12 cellular contexts compared by ENCODE assay signal in the genomic region with DNA sequence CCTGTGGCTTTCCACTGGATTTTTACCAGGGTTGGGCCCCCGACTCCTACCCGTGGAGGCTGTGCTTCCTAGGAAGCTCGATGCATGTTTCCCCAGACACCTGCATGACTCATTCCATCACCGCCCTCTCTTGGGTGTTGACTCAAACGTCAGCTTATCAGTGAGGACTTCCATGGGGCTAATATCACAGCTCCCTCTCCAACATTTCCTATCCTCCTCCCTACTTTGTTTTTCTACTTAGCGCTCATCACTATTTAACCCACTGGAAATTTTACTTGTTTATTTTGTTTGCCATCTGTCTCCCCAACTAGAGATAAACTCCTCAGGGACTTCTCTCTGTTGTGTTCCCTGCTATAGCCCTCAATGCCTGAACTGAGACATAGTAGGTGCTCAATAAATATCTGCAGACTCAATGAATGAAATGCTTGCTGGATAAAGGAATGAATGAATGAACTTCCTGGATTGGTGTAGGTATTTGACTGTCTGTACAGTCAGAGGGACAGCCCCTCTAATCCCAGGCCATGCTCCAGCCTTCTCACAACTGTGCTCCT. TPM values are rescaled to one million over a fixed set of nuclear protein-coding genes. Genes with fewer than 3 reads are reported as not detected.
DNase-seq lines count a peak whose midpoint lies in the region; ATAC-seq, FAIRE-seq and TF ChIP-seq lines count a peak whose summit lies in the region.
"Had no signal": no experiment of that assay in that cellular context is flagged by ENCODE, and none has a peak within 500 bp of the region (broad histone marks: within the 10 kb centered on the region; RNA-seq: fewer than 3 reads in every experiment).

No MANE protein-coding gene starts in this region.

- DNase-seq in GM19239 (ENCODE audit: insufficient read length, low spot score) (no peak), NCI-H69 (lab: John Stamatoyannopoulos, UW) (peak; percentile 39), endodermal cell (peak; percentile 74), progenitor cell of endocrine pancreas (ENCODE audit: low spot score, unreplicated experiment) (no peak), T-helper 17 cell (no peak), NCI-H2196 treated with DMSO at 0.1 percent for 48 hours (lab: John Stamatoyannopoulos, UW; ENCODE audit: unreplicated experiment) (no peak)
- DNase-seq in stimulated activated CD4-positive, alpha-beta T cell treated with anti-CD3 and anti-CD28 coated beads, Interleukin-4, amount 100 ng/mL, for 1 hour: no peak
- DNase-seq: activated CD8-positive, alpha-beta memory T cell treated with anti-CD3 and anti-CD28 coated beads, Interleukin-2, amount 50 U/mL, for 4 hours; KBM-7 had no signal

- 58 to 94% methylated on average over 4 to 6 of the region's 6 CpGs for WGBS in endodermal cell (ENCODE audit: insufficient coverage in 1 of 2, insufficient read length in 1 of 2), 2 experiments

- H3K4me3 ChIP-seq in endodermal cell (ENCODE audit: low read length): no peak overlapping the region

- H3K27ac Mint-ChIP-seq in endodermal cell (no peak overlapping the region), progenitor cell of endocrine pancreas (peak overlapping the region; percentile 8), T-helper 17 cell (no peak overlapping the region)

- no peaks in the 10 kb centered on the region for H3K36me3 ChIP-seq in endodermal cell (ENCODE audit: control insufficient read depth, insufficient read depth, low read length)

- ATAC-seq in T-helper 17 cell (no peak), HG02588 (IDR thresholded peaks at IDR 0.05; ENCODE audit: unreplicated experiment) (no peak)
- ATAC-seq: left lobe of liver had no signal

- no peak overlapping the region for H3K9ac ChIP-seq in endodermal cell (ENCODE audit: extremely low read depth, low read length, poor library complexity, severe bottlenecking)

- H3K4me1 Mint-ChIP-seq in endodermal cell (peaks cover 27% of the 10 kb centered on the region), progenitor cell of endocrine pancreas (ENCODE audit: low read depth) (peaks cover 48% of the 10 kb centered on the region), T-helper 17 cell (peaks cover 2% of the 10 kb centered on the region)

- no peak overlapping the region for H3K27ac ChIP-seq in endodermal cell (ENCODE audit: low read depth, low read length)

- FAIRE-seq in GM19239 (lab: Jason Lieb, UNC): peak; percentile 71
- FAIRE-seq: GM12892 had no signal

- H3K27me3 ChIP-seq in endodermal cell (ENCODE audit: control insufficient read depth, insufficient read depth, low read length, poor library complexity, severe bottlenecking): peaks cover 38% of the 10 kb centered on the region

- TF ChIP-seq CTCF in endodermal cell (conservative IDR thresholded peaks at IDR 0.05) (no peak), progenitor cell of endocrine pancreas (IDR thresholded peaks at IDR 0.05; ENCODE audit: unreplicated experiment) (no peak)

- peaks cover 68% of the 10 kb centered on the region for H3K27me3 Mint-ChIP-seq in endodermal cell (ENCODE audit: insufficient read depth)
- H3K27me3 Mint-ChIP-seq in progenitor cell of endocrine pancreas: no peaks in the 10 kb centered on the region
- peaks cover 22% of the 10 kb centered on the region for H3K27me3 Mint-ChIP-seq in T-helper 17 cell

- H3K36me3 Mint-ChIP-seq in endodermal cell (ENCODE audit: low read depth): peaks cover 4% of the 10 kb centered on the region
- H3K36me3 Mint-ChIP-seq in progenitor cell of endocrine pancreas (ENCODE audit: insufficient read depth): peaks cover 6% of the 10 kb centered on the region
- H3K36me3 Mint-ChIP-seq in T-helper 17 cell (ENCODE audit: low read depth): no peaks in the 10 kb centered on the region

- no peaks in the 10 kb centered on the region for H3K9me3 Mint-ChIP-seq in endodermal cell
- no peaks in the 10 kb centered on the region for H3K9me3 Mint-ChIP-seq in progenitor cell of endocrine pancreas (ENCODE audit: low read depth)

- no peak overlapping the region for H3K4me3 Mint-ChIP-seq in endodermal cell
- no peak overlapping the region for H3K4me3 Mint-ChIP-seq in progenitor cell of endocrine pancreas (ENCODE audit: low read depth)
- no peak overlapping the region for H3K4me3 Mint-ChIP-seq in T-helper 17 cell

- H3K4me1 ChIP-seq in endodermal cell (ENCODE audit: control insufficient read depth, insufficient read depth, low read length): peaks cover 13% of the 10 kb centered on the region

- no peaks in the 10 kb centered on the region for H3K9me3 ChIP-seq in endodermal cell (ENCODE audit: control insufficient read depth, low read length)
- no peaks in the 10 kb centered on the region for H3K9me3 ChIP-seq in T-helper 17 cell (ENCODE audit: control insufficient read depth, low read length, poor library complexity, severe bottlenecking)

RNA-seq across cellular contexts. Expression of a gene that starts 55.9 kb away (rescaled TPM):
- 100 to 1,000 TPM; 523 to 543 TPM for total RNA-seq in endodermal cell
- 76.7 TPM for polyA plus RNA-seq in endodermal cell (2013, experiment 1 of 2)
- polyA plus RNA-seq in endodermal cell (2013, experiment 2 of 2): 65.5 TPM
- total RNA-seq in progenitor cell of endocrine pancreas: 393 and 397 TPM in 2 replicates
- total RNA-seq in T-helper 17 cell: not detected

Comparison
In these comparisons a context has a peak if more than half of its experiments do, and no peak if none do; other contexts are left out.
1. DNase-seq: peak in NCI-H69 (single experiment) and endodermal cell (single experiment); none in GM19239 (single experiment), progenitor cell of endocrine pancreas (single experiment), stimulated activated CD4-positive, alpha-beta T cell treated with anti-CD3 and anti-CD28 coated beads, Interleukin-4, amount 100 ng/mL, for 1 hour (single experiment), T-helper 17 cell (0 of 3) and NCI-H2196 treated with DMSO at 0.1 percent for 48 hours (single experiment).
2. RNA of a gene that starts 55.9 kb away (total RNA-seq): 523 to 543 TPM in endodermal cell and 393 to 397 TPM in progenitor cell of endocrine pancreas; not detected in T-helper 17 cell; every median in the first group is over 100 times any median in the second.